In the genomic region with DNA sequence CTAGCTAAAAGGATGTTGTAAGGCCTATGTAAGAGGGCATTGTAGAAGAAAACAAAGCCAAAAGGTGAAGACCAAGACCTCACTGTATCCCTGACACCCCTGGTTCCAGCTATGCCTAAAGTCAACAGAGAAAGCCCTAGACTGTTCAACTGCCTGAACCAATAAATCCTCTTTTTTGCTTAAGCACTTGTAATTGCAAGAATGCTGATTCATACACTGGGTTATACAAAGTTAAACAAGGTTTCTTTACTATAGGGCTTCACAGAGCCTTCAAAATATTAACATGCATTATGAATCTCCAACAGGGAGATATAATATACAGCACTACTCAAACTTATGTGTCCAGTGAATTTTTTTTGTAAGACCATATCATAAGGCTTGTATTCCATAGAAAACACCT, we compare ENCODE assay signal across 19 cellular contexts.
DNase-seq lines count a peak whose midpoint lies in the region; ATAC-seq and TF ChIP-seq lines count a peak whose summit lies in the region.
"Had no signal": no experiment of that assay in that cellular context is flagged by ENCODE, and none has a peak within 500 bp of the region (broad histone marks: within the 10 kb centered on the region; RNA-seq: fewer than 3 reads in every experiment).

No MANE protein-coding gene starts in this region.

- H3K4me1 Mint-ChIP-seq in activated T-cell treated with anti-CD3 and anti-CD28 coated beads, Interleukin-2, amount 50 U/mL, for 4 hours (ENCODE audit: low read depth), result no peaks in the 10 kb centered on the region

- ATAC-seq in mucosa of descending colon, result peak; percentile 33
- ATAC-seq in activated T-cell treated with anti-CD3 and anti-CD28 coated beads, Interleukin-2, amount 50 U/mL, for 4 hours, result no peak
- no peak for ATAC-seq in GM21367 (IDR thresholded peaks at IDR 0.05; ENCODE audit: unreplicated experiment)
- ATAC-seq: K562, Panc1 had no signal

- H3K4me1 ChIP-seq in mucosa of descending colon (ENCODE audit: low read depth), result peaks cover 10% of the 10 kb centered on the region
- H3K4me1 ChIP-seq: BLaER1, SJCRH30 had no signal

- TF ChIP-seq CTCF in mucosa of descending colon (IDR thresholded peaks at IDR 0.05), result no peak

- peak overlapping the region; percentile 56 for H3K27ac ChIP-seq in epithelial cell of prostate
- H3K27ac ChIP-seq: BLaER1, SJCRH30 had no signal

- H3K36me3 ChIP-seq in mucosa of descending colon (ENCODE audit: low read depth), result no peaks in the 10 kb centered on the region
- H3K36me3 ChIP-seq: BLaER1, MG63, SJCRH30 had no signal

- H3K9me3 Mint-ChIP-seq in activated T-cell treated with anti-CD3 and anti-CD28 coated beads, Interleukin-2, amount 50 U/mL, for 4 hours, result no peaks in the 10 kb centered on the region
- H3K9me3 Mint-ChIP-seq: CD4-positive, alpha-beta T cell; H9 had no signal

- no peak overlapping the region for H3K4me3 ChIP-seq in mucosa of descending colon
- H3K4me3 ChIP-seq: BLaER1, K562, MG63, SJCRH30 had no signal

- no peaks in the 10 kb centered on the region for H3K9me3 ChIP-seq in mucosa of descending colon
- H3K9me3 ChIP-seq: BLaER1, MG63, SJCRH30 had no signal

- no peaks in the 10 kb centered on the region for H3K36me3 Mint-ChIP-seq in activated T-cell treated with anti-CD3 and anti-CD28 coated beads, Interleukin-2, amount 50 U/mL, for 4 hours (ENCODE audit: insufficient read depth)

- no peaks in the 10 kb centered on the region for H3K27me3 Mint-ChIP-seq in activated T-cell treated with anti-CD3 and anti-CD28 coated beads, Interleukin-2, amount 50 U/mL, for 4 hours (ENCODE audit: low read depth)
- H3K27me3 Mint-ChIP-seq: CD4-positive, alpha-beta T cell had no signal

- DNase-seq in EH (ENCODE audit: low read depth) (peak; percentile 32), epithelial cell of prostate (ENCODE audit: low read depth, low spot score) (no peak), mucosa of descending colon (no peak), NCI-H2081 treated with DMSO at 0.1 percent for 48 hours (lab: John Stamatoyannopoulos, UW) (no peak), GM03348 (ENCODE audit: low spot score) (no peak)
- no peak for DNase-seq in activated T-cell treated with anti-CD3 and anti-CD28 coated beads, Interleukin-2, amount 50 U/mL, for 4 hours
- DNase-seq: CD4-positive, alpha-beta T cell; COR-L47; GDM1; H9; NCI-H1417 treated with DMSO at 0.1 percent for 48 hours; NCI-H187; NK-92 treated with Interleukin-12 subunit alpha and Interleukin-12 subunit beta, amount 100 ng/mL, for 24 hours; SJCRH30 had no signal

- intact Hi-C loops in mucosa of descending colon (cut with DNase I, micrococcal nuclease), result no loop called here

- H3K4me3 Mint-ChIP-seq in activated T-cell treated with anti-CD3 and anti-CD28 coated beads, Interleukin-2, amount 50 U/mL, for 4 hours, result no peak overlapping the region
- H3K4me3 Mint-ChIP-seq: CD4-positive, alpha-beta T cell; H9 had no signal
